16 cellular contexts compared by ENCODE assay signal in the genomic region with DNA sequence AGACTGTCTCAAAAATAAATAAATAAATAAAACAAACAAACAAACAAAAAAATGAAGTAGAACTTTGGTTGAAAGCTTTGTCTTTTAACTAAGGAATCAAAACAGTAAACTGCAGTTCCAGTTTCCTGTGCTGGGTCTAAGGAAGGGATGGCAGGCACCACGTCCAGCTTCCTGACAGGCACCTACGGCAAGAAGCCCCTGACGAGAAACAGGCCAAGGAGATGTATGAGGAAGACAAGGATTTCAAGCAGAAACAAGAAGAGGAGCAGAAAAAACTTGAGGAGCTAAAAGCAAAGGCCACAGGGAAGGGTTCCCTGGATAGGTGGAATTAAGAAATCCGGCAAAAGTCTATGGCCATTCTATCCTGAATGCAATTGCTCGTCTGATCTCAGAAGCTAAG.
"Had no signal": no experiment of that assay in that cellular context is flagged by ENCODE, and none has a peak within 500 bp of the region (broad histone marks: within the 10 kb centered on the region; RNA-seq: fewer than 3 reads in every experiment).

No MANE protein-coding gene starts in this region.

- H3K4me1 Mint-ChIP-seq: neural progenitor cell had no signal

- H3K27me3 Mint-ChIP-seq: type B pancreatic cell had no signal

- ATAC-seq: gastrocnemius medialis, heart right ventricle, left lobe of liver, natural killer cell, right cardiac atrium had no signal

- H3K4me1 ChIP-seq: neural progenitor cell had no signal

- DNase-seq: endodermal cell; gastrocnemius medialis; heart right ventricle; hypothalamus; mammary epithelial cell; natural killer cell; nucleus accumbens; ovary; right cardiac atrium; small intestine; stimulated activated CD4-positive, alpha-beta T cell treated with anti-CD3 and anti-CD28 coated beads, Interleukin-12 subunit alpha, Interleukin-12 subunit beta, amount 100 ng/mL, for 4 hours; stimulated activated naive CD4-positive, alpha-beta T cell treated with Interleukin-2 at 50 U/mL for 16 hours had no signal

- H3K27ac Mint-ChIP-seq: endodermal cell, natural killer cell, neural progenitor cell, type B pancreatic cell had no signal

- H3K9me3 ChIP-seq: gastrocnemius medialis, heart right ventricle, ovary had no signal

- H3K9ac ChIP-seq: neural progenitor cell had no signal

- H3K9me3 Mint-ChIP-seq: endodermal cell, mesothelial cell of epicardium, natural killer cell, neural progenitor cell, type B pancreatic cell had no signal

- H2AFZ ChIP-seq: neural progenitor cell had no signal

- H3K27me3 ChIP-seq: gastrocnemius medialis, heart right ventricle, neural progenitor cell, ovary had no signal

- H3K4me3 ChIP-seq: gastrocnemius medialis, heart right ventricle, neural progenitor cell, ovary had no signal

- H3K4me2 ChIP-seq: neural progenitor cell had no signal

- H3K36me3 Mint-ChIP-seq: natural killer cell had no signal

- H3K27ac ChIP-seq: gastrocnemius medialis, heart right ventricle, neural progenitor cell, ovary had no signal

- H3K36me3 ChIP-seq: gastrocnemius medialis, neural progenitor cell, ovary had no signal

- H3K4me3 Mint-ChIP-seq: endodermal cell, mesothelial cell of epicardium, natural killer cell, neural progenitor cell, type B pancreatic cell had no signal
